17 cellular contexts compared by ENCODE assay signal in the genomic region with DNA sequence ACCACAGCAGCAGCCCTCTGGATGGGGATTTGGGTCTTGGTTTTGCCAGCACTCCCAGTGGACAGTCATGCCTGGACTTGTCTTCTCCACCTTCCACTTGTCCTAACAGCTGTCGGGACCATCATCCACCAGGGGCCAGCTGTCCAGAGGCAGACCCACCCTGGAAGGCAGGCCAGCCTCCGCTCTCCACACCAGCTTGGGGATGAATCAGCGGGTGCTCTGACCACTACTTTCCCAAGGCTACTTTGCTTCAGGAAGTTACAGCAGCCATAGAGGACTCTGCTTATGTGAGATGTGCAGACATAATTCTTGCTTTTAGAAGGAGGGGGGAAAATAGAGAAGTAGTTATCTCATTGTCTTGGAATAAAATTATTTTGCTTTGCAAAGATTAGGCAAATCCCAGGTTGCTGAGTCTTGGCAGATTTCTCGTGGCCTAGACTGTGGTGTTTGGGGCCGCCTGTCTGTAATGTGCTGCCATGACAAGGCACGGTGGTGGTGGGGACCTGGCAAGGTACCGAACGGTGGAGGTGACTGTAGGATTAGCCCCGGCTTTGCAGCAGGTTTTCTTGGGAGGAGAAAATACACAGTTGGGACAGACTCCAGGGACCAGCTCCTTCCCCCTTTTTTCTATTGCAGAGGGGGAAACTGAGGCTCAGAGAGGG.
DNase-seq lines count a peak whose midpoint lies in the region; ATAC-seq, FAIRE-seq and TF ChIP-seq lines count a peak whose summit lies in the region.
"Had no signal": no experiment of that assay in that cellular context is flagged by ENCODE, and none has a peak within 500 bp of the region (broad histone marks: within the 10 kb centered on the region; RNA-seq: fewer than 3 reads in every experiment).

No MANE protein-coding gene starts in this region.

- 96% methylated on average over 9 of the region's 9 CpGs for WGBS in A549 (ENCODE audit: missing lambda C conversion rate)

- no peaks in the 10 kb centered on the region for H3K9me2 ChIP-seq in MM.1S (replicated peaks; ENCODE audit: insufficient read depth, low read length)

- H3K27ac ChIP-seq in A549 (peak overlapping the region; percentile 33 to 59; a peak in 5 of 6 replicates), cingulate gyrus (ENCODE audit: low read depth, low read length) (peak overlapping the region; percentile 56), lower lobe of right lung (peak overlapping the region; percentile 3), MM.1S (ENCODE audit: low read length) (no peak overlapping the region)
- H3K27ac ChIP-seq: HL-60, neutrophil, uterus had no signal

- no peak for TF ChIP-seq CTCF in A549 (IDR thresholded peaks at IDR 0.05)
- peak; percentile 11 for TF ChIP-seq CTCF in lower lobe of right lung (IDR thresholded peaks at IDR 0.05)
- no peak for TF ChIP-seq CTCF in MM.1S (IDR thresholded peaks at IDR 0.05; ENCODE audit: low read length)

- no peak for TF ChIP-seq EP300 in A549 (IDR thresholded peaks at IDR 0.05)

- no peak for TF ChIP-seq POLR2A in A549 (IDR thresholded peaks at IDR 0.05; ENCODE audit: low read length)

- H3K4me2 ChIP-seq in A549 (no peak overlapping the region), MM.1S (ENCODE audit: low read depth, low read length) (no peak overlapping the region)

- CTCF ChIA-PET in A549 (lab: Yijun Ruan, JAX): interaction anchor here (0.6 to 1.2 kb wide), 2 partner anchors 73 to 442 kb away, joined by 3 read pairs; no protein-coding TSS in a partner anchor

- no peak for TF ChIP-seq RAD21 in A549 (conservative IDR thresholded peaks at IDR 0.05 in 1 of 2, IDR thresholded peaks at IDR 0.05 in 1 of 2)

- no peaks in the 10 kb centered on the region for H3K36me3 ChIP-seq in lower lobe of right lung
- no peaks in the 10 kb centered on the region for H3K36me3 ChIP-seq in MM.1S (replicated peaks; ENCODE audit: insufficient read depth, low read length)
- H3K36me3 ChIP-seq: neutrophil, uterus had no signal

- POLR2A ChIA-PET in A549 (lab: Yijun Ruan, JAX): no interaction called here

- H3F3A ChIP-seq in MM.1S (ENCODE audit: insufficient read depth, low read length): no peaks in the 10 kb centered on the region

- FAIRE-seq in A549 (lab: Jason Lieb, UNC): no peak
- FAIRE-seq: GM19239 had no signal

- H3K27me3 ChIP-seq in lower lobe of right lung (ENCODE audit: low read depth): no peaks in the 10 kb centered on the region
- no peaks in the 10 kb centered on the region for H3K27me3 ChIP-seq in MM.1S (replicated peaks; ENCODE audit: insufficient read depth, low read length)
- H3K27me3 ChIP-seq: uterus had no signal

- no peak overlapping the region for H3K4me3 ChIP-seq in A549
- no peak overlapping the region for H3K4me3 ChIP-seq in lower lobe of right lung
- no peak overlapping the region for H3K4me3 ChIP-seq in MM.1S (ENCODE audit: low read length)
- H3K4me3 ChIP-seq: uterus had no signal

- H3K4me1 ChIP-seq in A549: peaks cover 7% of the 10 kb centered on the region; the same call in 1 of the 3 replicates
- H3K4me1 ChIP-seq in lower lobe of right lung: peaks cover 44% of the 10 kb centered on the region
- peaks cover 3% of the 10 kb centered on the region; the same call in 1 of the 2 replicates for H3K4me1 ChIP-seq in MM.1S (ENCODE audit: low read length)

- DNase-seq in A549 (ENCODE audit: low read depth in 1 of 2, low spot score in 1 of 2) (no peak), LHCN-M2 (ENCODE audit: low read depth) (peak; percentile 97), lower lobe of right lung (no peak), SW 1271 (lab: John Stamatoyannopoulos, UW) (no peak), MM.1S (no peak)
- DNase-seq: activated CD4-positive, alpha-beta T cell treated with anti-CD3 and anti-CD28 coated beads, Interleukin-2, amount 50 U/mL, for 4 hours; AML-193; anterior cingulate cortex; NCI-H2029 treated with DMSO at 0.1 percent for 48 hours; SHP77 treated with DMSO at 0.1 percent for 48 hours; uterus had no signal

- H4K20me1 ChIP-seq in MM.1S (ENCODE audit: insufficient read depth, low read length): no peaks in the 10 kb centered on the region

- H2AFZ ChIP-seq in MM.1S (ENCODE audit: low read length): no peak overlapping the region

- H3K79me2 ChIP-seq in MM.1S (ENCODE audit: low read length): peaks cover 91% of the 10 kb centered on the region

- ATAC-seq in A549: no peak
- peak; percentile 26 to 36 for ATAC-seq in lower lobe of right lung
- ATAC-seq in GM21515 (IDR thresholded peaks at IDR 0.05; ENCODE audit: unreplicated experiment): no peak
- ATAC-seq in HG03025 (IDR thresholded peaks at IDR 0.05; ENCODE audit: low FRiP score, unreplicated experiment): no peak

- H3K9me3 ChIP-seq in A549: no peaks in the 10 kb centered on the region
- H3K9me3 ChIP-seq in lower lobe of right lung: no peaks in the 10 kb centered on the region
- no peaks in the 10 kb centered on the region for H3K9me3 ChIP-seq in MM.1S (replicated peaks; ENCODE audit: insufficient read depth, low read length)
- H3K9me3 ChIP-seq: neutrophil, uterus had no signal

- intact Hi-C loops in lower lobe of right lung (cut with DNase I): no loop called here

- H3K9ac ChIP-seq in MM.1S (ENCODE audit: low read length): no peak overlapping the region

TF ChIP-seq in A549, 52 proteins besides CTCF, POLR2A, EP300 and RAD21:
- TF ChIP-seq POLR2AphosphoS2 (conservative IDR thresholded peaks at IDR 0.05; ENCODE audit: low read length) (no peak), RNF2 (IDR thresholded peaks at IDR 0.05; ENCODE audit: borderline replicate concordance, low read depth) (no peak), PHF8 (IDR thresholded peaks at IDR 0.05; ENCODE audit: borderline replicate concordance, low read depth) (no peak), GATA3 (IDR thresholded peaks at IDR 0.05; ENCODE audit: borderline replicate concordance) (no peak), ZC3H11A (IDR thresholded peaks at IDR 0.05) (no peak), TFCP2L1 (CRISPR knock-in tag; IDR thresholded peaks at IDR 0.05) (no peak)
- TF ChIP-seq, protein P1, sequence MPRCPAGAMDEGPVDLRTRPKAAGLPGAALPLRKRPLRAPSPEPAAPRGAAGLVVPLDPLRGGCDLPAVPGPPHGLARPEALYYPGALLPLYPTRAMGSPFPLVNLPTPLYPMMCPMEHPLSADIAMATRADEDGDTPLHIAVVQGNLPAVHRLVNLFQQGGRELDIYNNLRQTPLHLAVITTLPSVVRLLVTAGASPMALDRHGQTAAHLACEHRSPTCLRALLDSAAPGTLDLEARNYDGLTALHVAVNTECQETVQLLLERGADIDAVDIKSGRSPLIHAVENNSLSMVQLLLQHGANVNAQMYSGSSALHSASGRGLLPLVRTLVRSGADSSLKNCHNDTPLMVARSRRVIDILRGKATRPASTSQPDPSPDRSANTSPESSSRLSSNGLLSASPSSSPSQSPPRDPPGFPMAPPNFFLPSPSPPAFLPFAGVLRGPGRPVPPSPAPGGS (IDR thresholded peaks at IDR 0.05): no peak

Comparison
In these comparisons a context has a peak if more than half of its experiments do, and no peak if none do; other contexts are left out.
1. ATAC-seq: peak in lower lobe of right lung (2 of 2); none in A549 (0 of 2), GM21515 (single experiment) and HG03025 (single experiment).